27 cellular contexts compared by ENCODE assay signal in genomic region chr17:79600613-79601221, GRCh38. TPM values are rescaled to one million over a fixed set of nuclear protein-coding genes. Genes with fewer than 3 reads are reported as not detected.
A peak's percentile ranks its signal among the peaks of the same experiment; 100 is the strongest.
DNase-seq lines count a peak whose midpoint lies in the region; ATAC-seq, FAIRE-seq and TF ChIP-seq lines count a peak whose summit lies in the region.
"Had no signal": no experiment of that assay in that cellular context is flagged by ENCODE, and none has a peak within 500 bp of the region (broad histone marks: within the 10 kb centered on the region; RNA-seq: fewer than 3 reads in every experiment).

No MANE protein-coding gene starts in this region.

- in situ Hi-C loops in HepG2 (cut with HindIII; ENCODE audit: extremely low pct_ligation_motif_present, low pct_unique_long_range_greater_than_20kb): no loop called here

- no peak for FAIRE-seq in HepG2 (lab: Jason Lieb, UNC)
- FAIRE-seq: A549, GM12878, HTR-8/SVneo had no signal

- H3K9me2 ChIP-seq in neural cell (ENCODE audit: insufficient read depth, low read length): no peaks in the 10 kb centered on the region

- H3K4me3 Mint-ChIP-seq in endodermal cell: no peak overlapping the region
- H3K4me3 Mint-ChIP-seq: CD4-positive, alpha-beta memory T cell; HFFc6 had no signal

- H3K4me2 ChIP-seq in HepG2 (ENCODE audit: low read depth, low read length): no peak overlapping the region
- H3K4me2 ChIP-seq in neural cell (ENCODE audit: low read length): no peak overlapping the region
- H3K4me2 ChIP-seq: A549, BLaER1 had no signal

- no peaks in the 10 kb centered on the region for H3K9me3 Mint-ChIP-seq in endodermal cell
- H3K9me3 Mint-ChIP-seq: CD4-positive, alpha-beta memory T cell; IgD-negative memory B cell had no signal

- H2AFZ ChIP-seq in HepG2 (ENCODE audit: low read length) (no peak overlapping the region), neural cell (ENCODE audit: low read depth, low read length) (no peak overlapping the region)
- H2AFZ ChIP-seq: GM23248 had no signal

- peaks cover 3% of the 10 kb centered on the region; the same call in 1 of the 2 replicates for H4K20me1 ChIP-seq in HepG2 (ENCODE audit: insufficient read depth, low read length)
- no peaks in the 10 kb centered on the region for H4K20me1 ChIP-seq in neural cell (ENCODE audit: insufficient read depth)

- peaks cover 13% of the 10 kb centered on the region for H3K27me3 Mint-ChIP-seq in endodermal cell (ENCODE audit: insufficient read depth)

- DNase-seq in HepG2 (ENCODE audit: low spot score): no peak
- no peak for DNase-seq in right lobe of liver
- DNase-seq in endodermal cell: peak; percentile 62
- DNase-seq in psoas muscle: no peak
- DNase-seq: CD4-positive, alpha-beta memory T cell; DMS153; GM23248; HFFc6; Karpas-422; NCI-H1092 treated with DMSO at 0.1 percent for 48 hours; NCI-H1694; NCI-H2081 treated with DMSO at 0.1 percent for 48 hours; NCI-H510A; NCI-H774; OCI-M1; SHP77 treated with DMSO at 0.1 percent for 48 hours had no signal

- H3K27ac ChIP-seq in HepG2 (ENCODE audit: extremely low read length, insufficient read depth, low read length) (no peak overlapping the region), right lobe of liver (no peak overlapping the region), endodermal cell (ENCODE audit: low read depth, low read length) (peak overlapping the region; percentile 29), neural cell (ENCODE audit: low read length) (peak overlapping the region; percentile 12), psoas muscle (no peak overlapping the region)
- H3K27ac ChIP-seq: A549, BLaER1, GM23248 had no signal

- CTCF ChIA-PET in HepG2 (lab: Yijun Ruan, JAX; ENCODE audit: low intra/inter-chr PET ratio, low total read pairs): no interaction called here

- no peak overlapping the region for H3K27ac Mint-ChIP-seq in endodermal cell
- H3K27ac Mint-ChIP-seq: CD4-positive, alpha-beta memory T cell; HFFc6; IgD-negative memory B cell had no signal

- POLR2A ChIA-PET in HepG2 (lab: Yijun Ruan, JAX): no interaction called here

- ATAC-seq in HepG2: no peak
- ATAC-seq in right lobe of liver: no peak
- ATAC-seq in psoas muscle: no peak
- no peak for ATAC-seq in HG03280 (IDR thresholded peaks at IDR 0.05; ENCODE audit: unreplicated experiment)
- no peak for ATAC-seq in HG02870 (IDR thresholded peaks at IDR 0.05; ENCODE audit: unreplicated experiment)
- ATAC-seq: A549, GM12878 had no signal

- H3K79me2 ChIP-seq in HepG2 (ENCODE audit: insufficient read depth, low read length) (no peaks in the 10 kb centered on the region), neural cell (replicated peaks; ENCODE audit: insufficient read depth, low read length) (no peaks in the 10 kb centered on the region)

- no TSS peak for BruUV-seq in HepG2 (replicated peaks; lab: Mats Ljungman, UMichigan)

- no peaks in the 10 kb centered on the region for H3F3A ChIP-seq in neural cell (ENCODE audit: insufficient read depth, low read length, poor library complexity, severe bottlenecking)

- H3K9ac ChIP-seq in HepG2 (ENCODE audit: insufficient read depth, low read depth, low read length): no peak overlapping the region
- no peak overlapping the region for H3K9ac ChIP-seq in endodermal cell (ENCODE audit: extremely low read depth, low read length, poor library complexity, severe bottlenecking)
- no peak overlapping the region for H3K9ac ChIP-seq in neural cell (ENCODE audit: low read length)
- H3K9ac ChIP-seq: BLaER1, GM23248 had no signal

- peaks cover 25 to 91% of the 10 kb centered on the region in 2 experiments for H3K27me3 ChIP-seq in HepG2 (ENCODE audit: control insufficient read depth in 1 of 2, insufficient read depth in 2 of 2, low read length in 2 of 2)
- no peaks in the 10 kb centered on the region for H3K27me3 ChIP-seq in right lobe of liver
- peaks cover 31% of the 10 kb centered on the region for H3K27me3 ChIP-seq in endodermal cell (ENCODE audit: control insufficient read depth, insufficient read depth, low read length, poor library complexity, severe bottlenecking)
- no peaks in the 10 kb centered on the region for H3K27me3 ChIP-seq in neural cell (ENCODE audit: insufficient read depth, low read depth, low read length)
- H3K27me3 ChIP-seq in psoas muscle (ENCODE audit: insufficient read depth in 3 of 3, low read length in 2 of 3): peaks cover 0 to 90% (median 39%) of the 10 kb centered on the region in 3 donors

- WGBS in HepG2 (ENCODE audit: low lambda C conversion rate): 12% methylated on average over 18 of the region's 23 CpGs
- 1% methylated on average over 8 of the region's 23 CpGs for WGBS in right lobe of liver (ENCODE audit: insufficient coverage, low coverage, low lambda C conversion rate, missing lambda C conversion rate)
- 57 to 59% methylated on average over 7 to 23 of the region's 23 CpGs for WGBS in endodermal cell (ENCODE audit: insufficient coverage in 1 of 2, insufficient read length in 1 of 2), 2 experiments
- WGBS in psoas muscle, 3 donors: 1 to 3% (median 3%) methylated on average over 23 of the region's 23 CpGs

- H3K36me3 Mint-ChIP-seq in endodermal cell (ENCODE audit: low read depth): no peaks in the 10 kb centered on the region
- H3K36me3 Mint-ChIP-seq: CD4-positive, alpha-beta memory T cell; IgD-negative memory B cell had no signal

- intact Hi-C loops in HepG2 (cut with micrococcal nuclease; ENCODE audit: unreplicated experiment): no loop called here
- intact Hi-C loops in right lobe of liver (cut with DNase I): no loop called here
- intact Hi-C loops in psoas muscle (cut with DNase I): no loop called here

- TF ChIP-seq EP300 in HepG2 (IDR thresholded peaks at IDR 0.05; ENCODE audit: low read depth in 2 of 2, low read length in 2 of 2): no peak
- TF ChIP-seq EP300 in HepG2 (CRISPR knock-in tag; IDR thresholded peaks at IDR 0.05; ENCODE audit: borderline replicate concordance): no peak
- TF ChIP-seq EP300 in neural cell (conservative IDR thresholded peaks at IDR 0.05; ENCODE audit: poor library complexity, severe bottlenecking): no peak

- H3K4me1 ChIP-seq in HepG2 (ENCODE audit: insufficient read depth, low read length): no peaks in the 10 kb centered on the region
- no peaks in the 10 kb centered on the region for H3K4me1 ChIP-seq in right lobe of liver
- no peaks in the 10 kb centered on the region for H3K4me1 ChIP-seq in endodermal cell (ENCODE audit: control insufficient read depth, insufficient read depth, low read length)
- no peaks in the 10 kb centered on the region for H3K4me1 ChIP-seq in psoas muscle
- H3K4me1 ChIP-seq: A549 had no signal

- no peak for TF ChIP-seq RAD21 in HepG2 (CRISPR knock-in tag; IDR thresholded peaks at IDR 0.05)
- TF ChIP-seq RAD21 in neural cell (conservative IDR thresholded peaks at IDR 0.05): no peak

- H3K4me1 Mint-ChIP-seq in endodermal cell: no peaks in the 10 kb centered on the region
- H3K4me1 Mint-ChIP-seq: CD4-positive, alpha-beta memory T cell; IgD-negative memory B cell had no signal

- H3K36me3 ChIP-seq in HepG2 (replicated peaks in 1 of 2; ENCODE audit: control insufficient read depth in 1 of 2, insufficient read depth in 2 of 2, low read length in 2 of 2) (no peaks in the 10 kb centered on the region), right lobe of liver (no peaks in the 10 kb centered on the region), endodermal cell (ENCODE audit: control insufficient read depth, insufficient read depth, low read length) (no peaks in the 10 kb centered on the region), neural cell (ENCODE audit: insufficient read depth, low read length) (no peaks in the 10 kb centered on the region), psoas muscle (ENCODE audit: insufficient read depth in 1 of 2, low read depth in 1 of 2) (no peaks in the 10 kb centered on the region)
- H3K36me3 ChIP-seq: BLaER1 had no signal

- H3K9me3 ChIP-seq in HepG2 (ENCODE audit: low read length): no peaks in the 10 kb centered on the region
- no peaks in the 10 kb centered on the region for H3K9me3 ChIP-seq in right lobe of liver
- H3K9me3 ChIP-seq in endodermal cell (ENCODE audit: control insufficient read depth, low read length): no peaks in the 10 kb centered on the region
- H3K9me3 ChIP-seq in neural cell (ENCODE audit: low read length): no peaks in the 10 kb centered on the region
- no peaks in the 10 kb centered on the region for H3K9me3 ChIP-seq in psoas muscle
- H3K9me3 ChIP-seq: A549, BLaER1 had no signal

- TF ChIP-seq CTCF in HepG2 (CRISPR knock-in tag; IDR thresholded peaks at IDR 0.05): no peak
- TF ChIP-seq CTCF in right lobe of liver (IDR thresholded peaks at IDR 0.05): no peak
- TF ChIP-seq CTCF in endodermal cell (conservative IDR thresholded peaks at IDR 0.05): no peak
- TF ChIP-seq CTCF in neural cell (IDR thresholded peaks at IDR 0.05; ENCODE audit: poor library complexity, severe bottlenecking): no peak
- TF ChIP-seq CTCF in psoas muscle (IDR thresholded peaks at IDR 0.05): no peak

- TF ChIP-seq POLR2A in HepG2 (IDR thresholded peaks at IDR 0.05; ENCODE audit: insufficient read depth in 1 of 2, low read depth in 2 of 2, low read length in 2 of 2): no peak
- TF ChIP-seq POLR2A in right lobe of liver (IDR thresholded peaks at IDR 0.05): no peak

- H3K4me3 ChIP-seq in HepG2 (replicated peaks in 1 of 3; ENCODE audit: insufficient read depth in 1 of 3, low read depth in 2 of 3, low read length in 3 of 3) (no peak overlapping the region), right lobe of liver (no peak overlapping the region), endodermal cell (ENCODE audit: low read length) (no peak overlapping the region), neural cell (ENCODE audit: low read length) (peak overlapping the region; percentile 42), psoas muscle (no peak overlapping the region)
- H3K4me3 ChIP-seq: A549, BLaER1, GM12878, GM23248 had no signal

RNA-seq across cellular contexts. Expression of gene RBFOX3, which starts 10.1 kb away (rescaled TPM):
- total RNA-seq in HepG2 (2016; rRNA removed; fragmentation: Illumina TruSeq; extraction: Trizol) (not detected in 2 replicates), right lobe of liver (not detected), endodermal cell (1 to 10 TPM; 2.6 to 7.3 TPM), psoas muscle (not detected)
- not detected in 2 replicates for total RNA-seq in HepG2 (2016; cell fraction: cytosol; rRNA removed; fragmentation: Illumina TruSeq; extraction: Trizol; ENCODE audit: low read depth)
- not detected in 2 replicates for total RNA-seq in HepG2 (2016; cell fraction: insoluble cytoplasmic fraction; rRNA removed; fragmentation: Illumina TruSeq; extraction: Trizol)
- total RNA-seq in HepG2 (2016; cell fraction: membrane; rRNA removed; fragmentation: Illumina TruSeq; extraction: Trizol): not detected in 2 replicates
- total RNA-seq in HepG2 (2016; cell fraction: nucleus; rRNA removed; fragmentation: Illumina TruSeq; extraction: Trizol): not detected in 2 replicates
- polyA plus RNA-seq in HepG2 (2011; rRNA removed) (not detected in 2 replicates), neural cell (6.6 and 8.6 TPM in 2 replicates), psoas muscle (under 1 TPM in 1 of 3 donors, not detected in 2; 0.05 TPM)
- polyA plus RNA-seq in HepG2 (2011; cell fraction: cytosol; rRNA removed): 0.03 TPM in 1 of 2 replicates, not detected in the other
- not detected in 2 replicates for polyA plus RNA-seq in HepG2 (2011; cell fraction: nucleus; rRNA removed)
- polyA plus RNA-seq in HepG2 (2012): 0.25 TPM in 1 of 2 replicates, not detected in the other
- polyA plus RNA-seq in HepG2 (2016; cell fraction: cytosol; fragmentation: Illumina TruSeq; extraction: Trizol; ENCODE audit: low read depth): not detected in 2 replicates
- not detected in 2 replicates for polyA plus RNA-seq in HepG2 (2016; cell fraction: insoluble cytoplasmic fraction; fragmentation: Illumina TruSeq; extraction: Trizol; ENCODE audit: low read depth)
- not detected in 2 replicates for polyA plus RNA-seq in HepG2 (2016; cell fraction: membrane; fragmentation: Illumina TruSeq; extraction: Trizol; ENCODE audit: low read depth)
- polyA plus RNA-seq in HepG2 (2016; cell fraction: nucleus; fragmentation: Illumina TruSeq; extraction: Trizol; ENCODE audit: insufficient read depth, low read depth): not detected in 2 replicates
- 0.05 TPM in 1 of 2 replicates, not detected in the other for polyA minus RNA-seq in HepG2 (2011; rRNA and poly(A)+ RNA removed; ENCODE audit: low replicate concordance)
- polyA minus RNA-seq in HepG2 (2011; cell fraction: cytosol; rRNA and poly(A)+ RNA removed): not detected in 2 replicates
- not detected in 2 replicates for polyA minus RNA-seq in HepG2 (2011; cell fraction: nucleus; rRNA and poly(A)+ RNA removed)
- polyA plus RNA-seq in endodermal cell (2013, experiment 1 of 2): 6.3 TPM
- 6.3 TPM for polyA plus RNA-seq in endodermal cell (2013, experiment 2 of 2)
- polyA minus RNA-seq in neural cell: 4.1 and 6.4 TPM in 2 replicates
- total RNA-seq: CD4-positive, alpha-beta memory T cell; Daoy; GM12878; GM23248; HFFc6; MCF 10A; RPMI7951 had no signal
- polyA plus RNA-seq: GM23248, IgD-negative memory B cell had no signal

Comparison
In these comparisons a context has a peak if more than half of its experiments do, and no peak if none do; other contexts are left out.
1. H3K27ac ChIP-seq: peak in endodermal cell (single experiment) and neural cell (single experiment); none in HepG2 (single experiment), right lobe of liver (0 of 3) and psoas muscle (single experiment).